1 cellular context compared by ENCODE assay signal in the genomic region with DNA sequence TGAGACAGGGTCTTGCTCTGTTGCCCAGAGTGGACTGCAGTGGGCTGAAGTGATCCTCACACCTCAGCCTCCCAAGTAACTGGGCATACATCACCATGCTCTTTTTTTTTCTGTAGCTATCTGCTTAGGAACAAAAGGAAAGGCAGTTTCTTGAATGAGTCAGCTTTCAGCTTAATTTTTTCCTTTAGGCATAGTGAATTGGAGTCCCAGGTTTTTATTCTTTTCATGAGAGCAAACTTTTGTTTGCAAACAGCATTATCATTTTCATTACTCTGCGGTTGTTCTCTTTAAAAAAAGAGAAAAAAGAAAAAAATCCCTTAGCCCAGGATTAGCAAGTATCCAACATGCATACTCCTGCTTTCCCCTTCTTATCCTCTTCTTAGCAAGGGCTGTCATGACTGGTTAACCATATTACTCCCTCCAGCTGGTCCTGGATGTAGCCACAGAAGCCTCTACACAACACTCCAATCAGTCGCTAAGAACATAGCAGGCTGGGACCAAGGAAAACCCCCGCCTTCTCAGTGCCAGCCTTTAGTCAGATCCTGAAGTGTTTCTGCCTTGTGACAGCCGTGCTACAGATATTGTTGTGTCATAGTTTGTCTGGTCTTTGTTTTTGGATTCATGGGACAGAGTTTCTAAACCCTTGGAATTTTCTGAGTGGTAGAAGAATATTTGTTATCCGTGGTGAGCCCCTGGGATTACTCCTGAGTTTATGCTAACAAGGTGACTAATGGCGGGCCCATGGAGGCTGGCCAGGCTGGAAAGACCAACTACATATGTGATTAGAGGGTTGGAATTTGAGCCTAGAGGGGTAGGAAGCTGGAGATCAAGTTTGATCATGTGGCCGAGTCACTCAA.
TF ChIP-seq lines count a peak whose summit lies in the region.

No MANE protein-coding gene starts in this region.

TF ChIP-seq in GM12878, 131 proteins besides CTCF, POLR2A, EP300 and RAD21 (continued from another document):
- TF ChIP-seq TCF12 (IDR thresholded peaks at IDR 0.05; ENCODE audit: low read depth, low read length): no peak
TF ChIP-seq in GM12878: peak in this region for 1.
